ENCODE assay signal across 8 cellular contexts in the genomic region with DNA sequence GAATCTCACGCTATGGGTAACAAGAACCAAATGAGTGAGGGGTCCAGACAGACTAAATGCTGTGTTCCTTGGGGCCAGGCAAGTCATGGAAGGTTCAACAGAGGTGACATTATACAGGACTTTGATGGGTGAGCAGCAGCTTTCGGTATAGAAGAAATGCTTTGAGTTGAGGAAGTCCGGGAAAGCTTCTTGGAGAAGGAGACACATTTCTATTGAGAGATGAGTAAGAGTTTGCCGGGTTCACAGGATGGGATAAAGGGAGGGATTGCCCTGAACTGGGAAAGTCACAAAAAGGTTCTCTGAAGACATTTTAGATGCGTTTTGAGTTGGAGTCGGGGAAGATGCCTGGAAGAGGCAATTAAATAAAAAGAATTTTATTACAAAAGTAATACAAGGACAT. TPM values are rescaled to one million over a fixed set of nuclear protein-coding genes. Genes with fewer than 3 reads are reported as not detected.
DNase-seq lines count a peak whose midpoint lies in the region; ATAC-seq and TF ChIP-seq lines count a peak whose summit lies in the region.

No MANE protein-coding gene starts in this region.

- TF ChIP-seq CTCF in BJ (IDR thresholded peaks at IDR 0.05; ENCODE audit: insufficient read depth, low read depth, low read length): no peak
- TF ChIP-seq CTCF in MM.1S (IDR thresholded peaks at IDR 0.05; ENCODE audit: low read length): no peak
- no peak for TF ChIP-seq CTCF in nephron progenitor cell (IDR thresholded peaks at IDR 0.05)

- H3K4me3 Mint-ChIP-seq in dendritic cell treated with granulocyte-macrophage colony-stimulating factor and Interleukin-4, amounts not matched to agents 40 ng/mL and 50 ng/mL, for 4 days: peak overlapping the region; percentile 74
- H3K4me3 Mint-ChIP-seq in nephron progenitor cell: peak overlapping the region; percentile 86

- H3K36me3 Mint-ChIP-seq in dendritic cell treated with granulocyte-macrophage colony-stimulating factor and Interleukin-4, amounts not matched to agents 40 ng/mL and 50 ng/mL, for 4 days (ENCODE audit: low read depth): no peaks in the 10 kb centered on the region
- H3K36me3 Mint-ChIP-seq in nephron progenitor cell (ENCODE audit: low read depth): no peaks in the 10 kb centered on the region

- peak overlapping the region; percentile 95 for H3K4me2 ChIP-seq in MM.1S (ENCODE audit: low read depth, low read length)

- ATAC-seq in GM21717 (IDR thresholded peaks at IDR 0.05; ENCODE audit: unreplicated experiment) (no peak), HG03108 (IDR thresholded peaks at IDR 0.05; ENCODE audit: unreplicated experiment) (no peak)

- peaks cover 21% of the 10 kb centered on the region for H3K4me1 Mint-ChIP-seq in dendritic cell treated with granulocyte-macrophage colony-stimulating factor and Interleukin-4, amounts not matched to agents 40 ng/mL and 50 ng/mL, for 4 days (ENCODE audit: low read depth)
- H3K4me1 Mint-ChIP-seq in nephron progenitor cell: peaks cover 21% of the 10 kb centered on the region

- peaks cover 4% of the 10 kb centered on the region; the same call in 1 of the 2 replicates for H3K4me1 ChIP-seq in MM.1S (ENCODE audit: low read length)

- POLR2A ChIA-PET in BJ (lab: Charles Lee): interaction anchor here (0.6 kb wide), 1 partner anchor 92 kb away, joined by 8 read pairs; no protein-coding TSS in a partner anchor

- no peaks in the 10 kb centered on the region for H3K36me3 ChIP-seq in BJ (ENCODE audit: control insufficient read depth, insufficient read depth, low read length)
- no peaks in the 10 kb centered on the region for H3K36me3 ChIP-seq in MM.1S (replicated peaks; ENCODE audit: insufficient read depth, low read length)

- DNase-seq in BJ (ENCODE audit: low read depth) (no peak), MM.1S (no peak), nephron progenitor cell (no peak), GF-D8 (lab: John Stamatoyannopoulos, UW) (no peak), NCI-H146 treated with DMSO at 0.1 percent for 48 hours (lab: John Stamatoyannopoulos, UW; ENCODE audit: unreplicated experiment) (no peak)

- H3K9ac ChIP-seq in MM.1S (ENCODE audit: low read length): peak overlapping the region; percentile 60; the same call in 1 of the 2 replicates

- H3K27ac ChIP-seq in MM.1S (ENCODE audit: low read length): no peak overlapping the region

- peak overlapping the region; percentile 86 for H2AFZ ChIP-seq in MM.1S (ENCODE audit: low read length)

- H3K4me3 ChIP-seq in BJ (ENCODE audit: low read depth, low read length): peak overlapping the region; percentile 76
- H3K4me3 ChIP-seq in MM.1S (ENCODE audit: low read length): peak overlapping the region; percentile 79

- H3K27me3 ChIP-seq in BJ (ENCODE audit: control insufficient read depth, insufficient read depth, low read length): no peaks in the 10 kb centered on the region
- H3K27me3 ChIP-seq in MM.1S (replicated peaks; ENCODE audit: insufficient read depth, low read length): peaks cover 5% of the 10 kb centered on the region; the same call in 1 of the 2 replicates

- H3K27me3 Mint-ChIP-seq in dendritic cell treated with granulocyte-macrophage colony-stimulating factor and Interleukin-4, amounts not matched to agents 40 ng/mL and 50 ng/mL, for 4 days: peaks cover 54% of the 10 kb centered on the region
- H3K27me3 Mint-ChIP-seq in nephron progenitor cell (ENCODE audit: low read depth, poor library complexity): peaks cover 44% of the 10 kb centered on the region

- no peaks in the 10 kb centered on the region for H3K79me2 ChIP-seq in MM.1S (ENCODE audit: low read length)

- intact Hi-C loops in dendritic cell treated with granulocyte-macrophage colony-stimulating factor and Interleukin-4, amounts not matched to agents 40 ng/mL and 50 ng/mL, for 4 days (cut with micrococcal nuclease): loop anchor here (10.0 kb wide), 2 partner anchors 116 to 146 kb away; a partner anchor contains a TSS

- no peaks in the 10 kb centered on the region for H4K20me1 ChIP-seq in MM.1S (ENCODE audit: insufficient read depth, low read length)

- H3F3A ChIP-seq in MM.1S (ENCODE audit: insufficient read depth, low read length): no peaks in the 10 kb centered on the region

- peak overlapping the region; percentile 50 for H3K27ac Mint-ChIP-seq in dendritic cell treated with granulocyte-macrophage colony-stimulating factor and Interleukin-4, amounts not matched to agents 40 ng/mL and 50 ng/mL, for 4 days
- H3K27ac Mint-ChIP-seq in nephron progenitor cell: no peak overlapping the region

- no peaks in the 10 kb centered on the region for H3K9me3 Mint-ChIP-seq in dendritic cell treated with granulocyte-macrophage colony-stimulating factor and Interleukin-4, amounts not matched to agents 40 ng/mL and 50 ng/mL, for 4 days
- no peaks in the 10 kb centered on the region for H3K9me3 Mint-ChIP-seq in nephron progenitor cell

- CTCF ChIA-PET in BJ (lab: Yijun Ruan, JAX): interaction anchor here (0.9 to 2.1 kb wide), 5 partner anchors 16 to 204 kb away, joined by 3 to 8 read pairs (median 4); no protein-coding TSS in a partner anchor

- no peaks in the 10 kb centered on the region for H3K9me2 ChIP-seq in MM.1S (replicated peaks; ENCODE audit: insufficient read depth, low read length)

- H3K9me3 ChIP-seq in MM.1S (replicated peaks; ENCODE audit: insufficient read depth, low read length): no peaks in the 10 kb centered on the region

RNA-seq across cellular contexts. Expression of a gene that starts 0.6 kb away (rescaled TPM):
- 3.0 and 6.4 TPM in 2 replicates for polyA plus RNA-seq in BJ (2011; rRNA removed)
- 2.9 and 3.6 TPM in 2 replicates for polyA minus RNA-seq in BJ (2011; rRNA and poly(A)+ RNA removed)

RNA-seq across cellular contexts. Expression of a gene that starts 43.7 kb away (rescaled TPM):
- polyA plus RNA-seq in BJ (2011; rRNA removed): 131 and 150 TPM in 2 replicates
- polyA minus RNA-seq in BJ (2011; rRNA and poly(A)+ RNA removed): 32.4 and 45.1 TPM in 2 replicates
